8 cellular contexts compared by ENCODE assay signal in genomic region chr16:29815032-29815721, GRCh38. TPM values are rescaled to one million over a fixed set of nuclear protein-coding genes. Genes with fewer than 3 reads are reported as not detected.
DNase-seq lines count a peak whose midpoint lies in the region; ATAC-seq lines count a peak whose summit lies in the region.

No MANE protein-coding gene starts in this region.

- peak; percentile 45 for DNase-seq in EL
- DNase-seq in NCI-H2171 treated with DMSO at 0.1 percent for 48 hours (lab: John Stamatoyannopoulos, UW): peak; percentile 37
- peak in 1 of 2 donors; percentile 71 for DNase-seq in stimulated activated effector memory CD8-positive, alpha-beta T cell treated with anti-CD3 and anti-CD28 coated beads, Interleukin-12 subunit alpha, Interleukin-12 subunit beta, amount 100 ng/mL, for 72 hours (ENCODE audit: low spot score in 2 of 2)
- no peak for DNase-seq in H4 (ENCODE audit: low spot score)

- no peaks in the 10 kb centered on the region for H3K9me3 ChIP-seq in iPS-18c (ENCODE audit: control insufficient read depth, insufficient read depth, low read length)

- peaks cover 68% of the 10 kb centered on the region for H3K36me3 Mint-ChIP-seq in stimulated activated effector memory CD8-positive, alpha-beta T cell treated with anti-CD3 and anti-CD28 coated beads, Interleukin-12 subunit alpha, Interleukin-12 subunit beta, amount 100 ng/mL, for 72 hours

- no peak for ATAC-seq in stimulated activated effector memory CD8-positive, alpha-beta T cell treated with anti-CD3 and anti-CD28 coated beads, Interleukin-12 subunit alpha, Interleukin-12 subunit beta, amount 100 ng/mL, for 72 hours
- ATAC-seq in GM18867 (IDR thresholded peaks at IDR 0.05; ENCODE audit: unreplicated experiment): no peak
- ATAC-seq in GM18519 (IDR thresholded peaks at IDR 0.05; ENCODE audit: low FRiP score, unreplicated experiment): no peak

- peaks cover 91% of the 10 kb centered on the region for H3K4me1 Mint-ChIP-seq in stimulated activated effector memory CD8-positive, alpha-beta T cell treated with anti-CD3 and anti-CD28 coated beads, Interleukin-12 subunit alpha, Interleukin-12 subunit beta, amount 100 ng/mL, for 72 hours

- peak overlapping the region; percentile 69 for H3K4me3 ChIP-seq in iPS-18c (ENCODE audit: insufficient read depth, low read depth, low read length)

- H3K27ac Mint-ChIP-seq in stimulated activated effector memory CD8-positive, alpha-beta T cell treated with anti-CD3 and anti-CD28 coated beads, Interleukin-12 subunit alpha, Interleukin-12 subunit beta, amount 100 ng/mL, for 72 hours: peak overlapping the region; percentile 93

- no peaks in the 10 kb centered on the region for H3K9me3 Mint-ChIP-seq in stimulated activated effector memory CD8-positive, alpha-beta T cell treated with anti-CD3 and anti-CD28 coated beads, Interleukin-12 subunit alpha, Interleukin-12 subunit beta, amount 100 ng/mL, for 72 hours

- peak overlapping the region; percentile 78 for H3K27ac ChIP-seq in angular gyrus (ENCODE audit: low read depth, low read length)

- H3K4me3 Mint-ChIP-seq in stimulated activated effector memory CD8-positive, alpha-beta T cell treated with anti-CD3 and anti-CD28 coated beads, Interleukin-12 subunit alpha, Interleukin-12 subunit beta, amount 100 ng/mL, for 72 hours: peak overlapping the region; percentile 97

RNA-seq across cellular contexts. Expression of gene PAGR1, which starts 0.8 kb away (rescaled TPM):
- total RNA-seq in H4 (2014; rRNA removed; shearing (Covaris generic)): 43.4 and 46.3 TPM in 2 replicates

RNA-seq across cellular contexts. Expression of gene PRRT2, which starts 3.2 kb away (rescaled TPM):
- total RNA-seq in H4 (2014; rRNA removed; shearing (Covaris generic)): 0.14 and 1.0 TPM in 2 replicates

RNA-seq across cellular contexts. Expression of gene MVP, which starts 5.1 kb away (rescaled TPM):
- 83.0 and 87.2 TPM in 2 replicates for total RNA-seq in H4 (2014; rRNA removed; shearing (Covaris generic))

RNA-seq across cellular contexts. Expression of gene MAZ, which starts 8.8 kb away (rescaled TPM):
- 84.6 and 135 TPM in 2 replicates for total RNA-seq in H4 (2014; rRNA removed; shearing (Covaris generic))

RNA-seq across cellular contexts. Expression of gene KIF22, which starts 24.6 kb away (rescaled TPM):
- total RNA-seq in H4 (2014; rRNA removed; shearing (Covaris generic)): 60.9 and 72.7 TPM in 2 replicates
